ENCODE assay signal across 1 cellular context in genomic region chr4:80461412-80461811, GRCh38.
TF ChIP-seq lines count a peak whose summit lies in the region.

No MANE protein-coding gene starts in this region.

TF ChIP-seq in H1, 55 proteins besides CTCF, POLR2A, EP300 and RAD21 (continued from another document):
- no peak for TF ChIP-seq CHD2 (IDR thresholded peaks at IDR 0.05; ENCODE audit: low read length)
- no peak for TF ChIP-seq GTF2F1 (IDR thresholded peaks at IDR 0.05; ENCODE audit: borderline replicate concordance, low read depth, low read length)
- TF ChIP-seq BCL11A (IDR thresholded peaks at IDR 0.05; ENCODE audit: low read depth in 2 of 2, low read length in 2 of 2), result no peak
- TF ChIP-seq, protein P1, sequence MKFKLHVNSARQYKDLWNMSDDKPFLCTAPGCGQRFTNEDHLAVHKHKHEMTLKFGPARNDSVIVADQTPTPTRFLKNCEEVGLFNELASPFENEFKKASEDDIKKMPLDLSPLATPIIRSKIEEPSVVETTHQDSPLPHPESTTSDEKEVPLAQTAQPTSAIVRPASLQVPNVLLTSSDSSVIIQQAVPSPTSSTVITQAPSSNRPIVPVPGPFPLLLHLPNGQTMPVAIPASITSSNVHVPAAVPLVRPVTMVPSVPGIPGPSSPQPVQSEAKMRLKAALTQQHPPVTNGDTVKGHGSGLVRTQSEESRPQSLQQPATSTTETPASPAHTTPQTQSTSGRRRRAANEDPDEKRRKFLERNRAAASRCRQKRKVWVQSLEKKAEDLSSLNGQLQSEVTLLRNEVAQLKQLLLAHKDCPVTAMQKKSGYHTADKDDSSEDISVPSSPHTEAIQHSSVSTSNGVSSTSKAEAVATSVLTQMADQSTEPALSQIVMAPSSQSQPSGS (IDR thresholded peaks at IDR 0.05; ENCODE audit: low read length), result no peak
- TF ChIP-seq SRF (IDR thresholded peaks at IDR 0.05; ENCODE audit: low read depth, low read length), result no peak
